16 cellular contexts compared by ENCODE assay signal in the genomic region with DNA sequence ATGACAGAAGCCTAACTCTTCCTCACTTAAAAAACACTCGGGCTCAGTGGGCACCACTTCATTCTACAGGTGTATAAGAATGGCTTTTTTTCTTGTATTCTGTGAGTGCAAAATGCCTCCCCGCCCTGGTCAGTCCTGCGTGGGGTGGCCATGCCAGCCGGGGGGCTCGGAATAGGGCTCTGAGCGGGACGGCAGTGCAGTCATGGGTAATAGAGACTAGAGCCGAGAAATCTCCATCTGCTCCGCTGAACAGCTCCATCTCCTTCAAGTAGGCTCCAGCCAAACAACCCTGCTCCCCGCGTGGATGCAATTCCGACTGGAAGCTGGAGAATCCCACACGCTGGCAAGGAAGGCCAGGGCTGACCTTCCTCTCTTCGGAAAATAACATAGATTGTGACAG.
DNase-seq lines count a peak whose midpoint lies in the region; ATAC-seq and TF ChIP-seq lines count a peak whose summit lies in the region.
"Had no signal": no experiment of that assay in that cellular context is flagged by ENCODE, and none has a peak within 500 bp of the region (broad histone marks: within the 10 kb centered on the region; RNA-seq: fewer than 3 reads in every experiment).

No MANE protein-coding gene starts in this region.

- H3K4me3 ChIP-seq in coronary artery, result no peak overlapping the region
- H3K4me3 ChIP-seq: GM23338 had no signal

- ATAC-seq in HG02759 (IDR thresholded peaks at IDR 0.05; ENCODE audit: unreplicated experiment) (no peak), GM18498 (IDR thresholded peaks at IDR 0.05; ENCODE audit: unreplicated experiment) (no peak)
- ATAC-seq: GM23338, HCT116, HepG2 had no signal

- DNase-seq in coronary artery (ENCODE audit: low spot score), result peak; percentile 38
- DNase-seq in islet precursor cell, result peak; percentile 35
- DNase-seq in ureter (ENCODE audit: low spot score), result peak; percentile 32
- DNase-seq in SK-N-DZ (ENCODE audit: low spot score), result no peak
- DNase-seq: AML-193; CD4-positive, alpha-beta memory T cell; DMS153; DMS79; GDM1; H7; HFFc6 had no signal

- no peak overlapping the region for H3K27ac ChIP-seq in coronary artery

- TF ChIP-seq CTCF in coronary artery (IDR thresholded peaks at IDR 0.05), result no peak
